Comparison of ENCODE assay signal across 31 cellular contexts in genomic region chr18:72555101-72555500, GRCh38. TPM values are rescaled to one million over a fixed set of nuclear protein-coding genes. Genes with fewer than 3 reads are reported as not detected.
"Had no signal": no experiment of that assay in that cellular context is flagged by ENCODE, and none has a peak within 500 bp of the region (broad histone marks: within the 10 kb centered on the region; RNA-seq: fewer than 3 reads in every experiment).

No MANE protein-coding gene starts in this region.

- H3K4me3 ChIP-seq: gastrocnemius medialis, pancreas, prostate gland, skin epidermis, uterus had no signal

- H3K36me3 ChIP-seq: gastrocnemius medialis, pancreas, prostate gland, uterus had no signal

- FAIRE-seq: bronchial epithelial cell, pancreas had no signal

- H3K9me3 ChIP-seq: gastrocnemius medialis, pancreas, prostate gland, uterus had no signal

- ATAC-seq: activated T-cell treated with anti-CD3 and anti-CD28 coated beads, Interleukin-2, amount 50 U/mL, for 4 hours; activated T-helper 17 cell treated with anti-CD3 and anti-CD28 coated beads, Interleukin-2, amount 50 U/mL, for 72 hours; gastrocnemius medialis; left cardiac atrium; sciatic nerve; stimulated activated memory B cell treated with anti-CD40 and anti-IgM and Interleukin-4, amounts not matched to agents 10 μg/mL and 1 μg/mL and 100 μg/mL, for 72 hours; stimulated activated naive CD8-positive, alpha-beta T cell treated with anti-CD3 and anti-CD28 coated beads, Interleukin-15, amount 100 ng/mL, for 72 hours had no signal

- H3K27ac ChIP-seq: gastrocnemius medialis, pancreas, prostate gland, skin epidermis, uterus had no signal

- H3K4me1 ChIP-seq: gastrocnemius medialis, pancreas, prostate gland, uterus had no signal

- H3K27me3 ChIP-seq: gastrocnemius medialis, pancreas had no signal

- DNase-seq: activated CD4-positive, alpha-beta T cell treated with anti-CD3 and anti-CD28 coated beads for 4 hours; activated CD4-positive, alpha-beta T cell treated with anti-CD3 and anti-CD28 coated beads, Interleukin-2, amount 50 U/mL, for 48 hours; activated CD4-positive, CD25-positive, alpha-beta regulatory T cell; activated CD8-positive, alpha-beta memory T cell treated with anti-CD3 and anti-CD28 coated beads for 24 hours; activated gamma-delta T cell treated with Interleukin-2 at 50 U/mL for 16 hours; activated naive CD4-positive, alpha-beta T cell treated with anti-CD3 and anti-CD28 coated beads, Interleukin-2, amount 50 U/mL, for 16 hours; activated T-cell treated with anti-CD3 and anti-CD28 coated beads, Interleukin-2, amount 50 U/mL, for 4 hours; dermis blood vessel endothelial cell; effector CD4-positive, alpha-beta T cell; gastrocnemius medialis; glutamatergic neuron; islet precursor cell; left cardiac atrium; naive B cell; nephron progenitor cell; pancreas; retina; stimulated activated CD4-positive, alpha-beta T cell treated with anti-CD3 and anti-CD28 coated beads, Interleukin-12 subunit alpha, Interleukin-12 subunit beta, amount 100 ng/mL, for 4 hours; stimulated activated CD4-positive, alpha-beta T cell treated with anti-CD3 and anti-CD28 coated beads, Interleukin-4, amount 100 ng/mL, for 4 hours; stimulated activated CD8-positive, alpha-beta memory T cell treated with anti-CD3 and anti-CD28 coated beads, Interleukin-4, amount 100 ng/mL, for 48 hours; stimulated activated naive CD8-positive, alpha-beta T cell treated with anti-CD3 and anti-CD28 coated beads, Interleukin-15, amount 100 ng/mL, for 72 hours; substantia nigra; uterus had no signal

RNA-seq across cellular contexts. Expression of gene CBLN2, which starts 11.0 kb away (rescaled TPM):
- total RNA-seq: activated T-cell treated with anti-CD3 and anti-CD28 coated beads, Interleukin-2, amount 50 U/mL, for 4 hours; activated T-helper 17 cell treated with anti-CD3 and anti-CD28 coated beads, Interleukin-2, amount 50 U/mL, for 72 hours; bronchial epithelial cell; dermis blood vessel endothelial cell; epithelial cell of proximal tubule; gastrocnemius medialis; mesothelial cell of epicardium; sciatic nerve had no signal
